Comparison of ENCODE assay signal across 14 cellular contexts in genomic region chr13:101917475-101917810, GRCh38.
DNase-seq lines count a peak whose midpoint lies in the region; TF ChIP-seq lines count a peak whose summit lies in the region.
"Had no signal": no experiment of that assay in that cellular context is flagged by ENCODE, and none has a peak within 500 bp of the region (broad histone marks: within the 10 kb centered on the region; RNA-seq: fewer than 3 reads in every experiment).

No MANE protein-coding gene starts in this region.

- peak; percentile 66 for DNase-seq in DMS153 treated with DMSO at 0.1 percent for 48 hours (lab: John Stamatoyannopoulos, UW; ENCODE audit: unreplicated experiment)
- DNase-seq in NCI-H1105 treated with DMSO at 0.1 percent for 48 hours (lab: John Stamatoyannopoulos, UW) = peak; percentile 77
- DNase-seq in SHP77 treated with DMSO at 0.1 percent for 48 hours (lab: John Stamatoyannopoulos, UW) = peak; percentile 84
- DNase-seq in nephron progenitor cell = no peak
- no peak for DNase-seq in cerebellar nuclear complex (lab: John Stamatoyannopoulos, UW)
- DNase-seq in stimulated activated CD4-positive, alpha-beta T cell treated with anti-CD3 and anti-CD28 coated beads, Interleukin-2, amount 100 ng/mL, for 24 hours = no peak
- no peak for DNase-seq in superior temporal gyrus (ENCODE audit: extremely low spot score)
- no peak for DNase-seq in iPS-NIHi7 (ENCODE audit: extremely low spot score)
- DNase-seq: activated CD4-positive, alpha-beta memory T cell treated with anti-CD3 and anti-CD28 coated beads, Interleukin-2, amount 10 ng/mL, durations not matched to agents 7 days and 5 days; activated gamma-delta T cell treated with Interleukin-2 at 50 U/mL for 16 hours; CD4-positive, alpha-beta memory T cell; erythroblast; stimulated activated CD4-positive, alpha-beta T cell treated with anti-CD3 and anti-CD28 coated beads, Interleukin-4, amount 100 ng/mL, for 4 hours; T-helper 2 cell had no signal

- no peaks in the 10 kb centered on the region for H3K9me3 Mint-ChIP-seq in nephron progenitor cell
- H3K9me3 Mint-ChIP-seq: activated CD4-positive, alpha-beta memory T cell treated with anti-CD3 and anti-CD28 coated beads, Interleukin-2, amount 10 ng/mL, durations not matched to agents 7 days and 5 days had no signal

- H3K27ac Mint-ChIP-seq in nephron progenitor cell = no peak overlapping the region
- H3K27ac Mint-ChIP-seq: activated CD4-positive, alpha-beta memory T cell treated with anti-CD3 and anti-CD28 coated beads, Interleukin-2, amount 10 ng/mL, durations not matched to agents 7 days and 5 days; CD4-positive, alpha-beta memory T cell had no signal

- peak overlapping the region; percentile 61 for H3K4me3 Mint-ChIP-seq in nephron progenitor cell
- H3K4me3 Mint-ChIP-seq: activated CD4-positive, alpha-beta memory T cell treated with anti-CD3 and anti-CD28 coated beads, Interleukin-2, amount 10 ng/mL, durations not matched to agents 7 days and 5 days had no signal

- peaks cover 7% of the 10 kb centered on the region for H3K4me1 Mint-ChIP-seq in nephron progenitor cell
- H3K4me1 Mint-ChIP-seq: activated CD4-positive, alpha-beta memory T cell treated with anti-CD3 and anti-CD28 coated beads, Interleukin-2, amount 10 ng/mL, durations not matched to agents 7 days and 5 days had no signal

- no peaks in the 10 kb centered on the region for H3K36me3 Mint-ChIP-seq in nephron progenitor cell (ENCODE audit: low read depth)
- H3K36me3 Mint-ChIP-seq: CD4-positive, alpha-beta memory T cell had no signal

- peaks cover 94% of the 10 kb centered on the region for H3K27me3 Mint-ChIP-seq in nephron progenitor cell (ENCODE audit: low read depth, poor library complexity)

- TF ChIP-seq CTCF in nephron progenitor cell (IDR thresholded peaks at IDR 0.05) = no peak

Comparison
In these comparisons a context has a peak if more than half of its experiments do, and no peak if none do; other contexts are left out.
1. DNase-seq: peak in DMS153 treated with DMSO at 0.1 percent for 48 hours (single experiment), NCI-H1105 treated with DMSO at 0.1 percent for 48 hours (single experiment) and SHP77 treated with DMSO at 0.1 percent for 48 hours (single experiment); none in nephron progenitor cell (single experiment), cerebellar nuclear complex (0 of 2), stimulated activated CD4-positive, alpha-beta T cell treated with anti-CD3 and anti-CD28 coated beads, Interleukin-2, amount 100 ng/mL, for 24 hours (0 of 2), superior temporal gyrus (single experiment) and iPS-NIHi7 (single experiment).